In genomic region chr3:133572158-133573053, GRCh38 we compare ENCODE assay signal across 8 cellular contexts. TPM values are rescaled to one million over a fixed set of nuclear protein-coding genes. Genes with fewer than 3 reads are reported as not detected.
DNase-seq lines count a peak whose midpoint lies in the region; ATAC-seq and TF ChIP-seq lines count a peak whose summit lies in the region.

No MANE protein-coding gene starts in this region.

- peak overlapping the region; percentile 98 for H3K4me3 Mint-ChIP-seq in activated T-helper 17 cell treated with anti-CD3 and anti-CD28 coated beads, Interleukin-2, amount 50 U/mL, for 72 hours

- H3K36me3 Mint-ChIP-seq in activated T-helper 17 cell treated with anti-CD3 and anti-CD28 coated beads, Interleukin-2, amount 50 U/mL, for 72 hours (ENCODE audit: low read depth) = peaks cover 38% of the 10 kb centered on the region

- H3K27me3 ChIP-seq in iPS-20b (ENCODE audit: insufficient read depth, low read length) = no peaks in the 10 kb centered on the region

- H3K27ac ChIP-seq in iPS-20b (ENCODE audit: low read length) (peak overlapping the region; percentile 90), substantia nigra (ENCODE audit: low read depth, low read length, poor library complexity, severe bottlenecking) (peak overlapping the region; percentile 86)

- H3K9me3 ChIP-seq in iPS-20b (ENCODE audit: insufficient read depth, low read depth, low read length) = no peaks in the 10 kb centered on the region

- peak overlapping the region; percentile 98 for H3K27ac Mint-ChIP-seq in activated T-helper 17 cell treated with anti-CD3 and anti-CD28 coated beads, Interleukin-2, amount 50 U/mL, for 72 hours

- no peaks in the 10 kb centered on the region for H3K27me3 Mint-ChIP-seq in activated T-helper 17 cell treated with anti-CD3 and anti-CD28 coated beads, Interleukin-2, amount 50 U/mL, for 72 hours

- peak overlapping the region; percentile 62 for H3K4me3 ChIP-seq in GM12865 (ENCODE audit: low read depth, low read length)
- H3K4me3 ChIP-seq in iPS-20b (ENCODE audit: low read length) = peak overlapping the region; percentile 63

- H3K4me1 Mint-ChIP-seq in activated T-helper 17 cell treated with anti-CD3 and anti-CD28 coated beads, Interleukin-2, amount 50 U/mL, for 72 hours = peaks cover 25% of the 10 kb centered on the region

- no peaks in the 10 kb centered on the region for H3K9me3 Mint-ChIP-seq in activated T-helper 17 cell treated with anti-CD3 and anti-CD28 coated beads, Interleukin-2, amount 50 U/mL, for 72 hours

- ATAC-seq in HG03097 (IDR thresholded peaks at IDR 0.05; ENCODE audit: low FRiP score, unreplicated experiment) (peak; percentile 13), HG03520 (IDR thresholded peaks at IDR 0.05; ENCODE audit: unreplicated experiment) (no peak)
- no peak for ATAC-seq in activated T-helper 17 cell treated with anti-CD3 and anti-CD28 coated beads, Interleukin-2, amount 50 U/mL, for 72 hours (replicated peaks)

- H3K9ac ChIP-seq in iPS-20b (ENCODE audit: low read depth, low read length) = peak overlapping the region; percentile 85; the same call in 1 of the 2 replicates

- no peak for TF ChIP-seq CTCF in GM12865 (IDR thresholded peaks at IDR 0.05; ENCODE audit: insufficient read depth, low read depth, low read length, missing control alignments)

- H3K4me1 ChIP-seq in iPS-20b (ENCODE audit: insufficient read depth, low read length) = peaks cover 4% of the 10 kb centered on the region; the same call in 1 of the 2 replicates

- H3K36me3 ChIP-seq in iPS-20b (ENCODE audit: insufficient read depth, low read depth, low read length) = peaks cover 24% of the 10 kb centered on the region

- DNase-seq in GM12865 (ENCODE audit: low read depth) (peak; percentile 90), substantia nigra (lab: John Stamatoyannopoulos, UW) (no peak), foreskin melanocyte (no peak), NCI-H748 treated with DMSO at 0.1 percent for 48 hours (lab: John Stamatoyannopoulos, UW) (no peak)

RNA-seq across cellular contexts. Expression of gene CDV3, which starts 1.1 kb away (rescaled TPM):
- 100 to 1,000 TPM; 131 to 245 TPM for total RNA-seq in activated T-helper 17 cell treated with anti-CD3 and anti-CD28 coated beads, Interleukin-2, amount 50 U/mL, for 72 hours
